29 cellular contexts compared by ENCODE assay signal in genomic region chr2:127373362-127374083, GRCh38. TPM values are rescaled to one million over a fixed set of nuclear protein-coding genes. Genes with fewer than 3 reads are reported as not detected.
"Had no signal": no experiment of that assay in that cellular context is flagged by ENCODE, and none has a peak within 500 bp of the region (broad histone marks: within the 10 kb centered on the region; RNA-seq: fewer than 3 reads in every experiment).

No MANE protein-coding gene starts in this region.

- H3K27ac Mint-ChIP-seq: activated CD4-positive, alpha-beta memory T cell treated with anti-CD3 and anti-CD28 coated beads for 36 hours; activated CD4-positive, alpha-beta T cell treated with anti-CD3 and anti-CD28 coated beads, Interleukin-2, amount 10 ng/mL, durations not matched to agents 24 days and 14 days; activated naive CD4-positive, alpha-beta T cell treated with anti-CD3 and anti-CD28 coated beads for 36 hours; activated naive CD8-positive, alpha-beta T cell treated with anti-CD3 and anti-CD28 coated beads for 36 hours; activated T-helper 1 cell treated with anti-CD3 and anti-CD28 coated beads, Interleukin-12 subunit alpha, Interleukin-12 subunit beta, Interleukin-2, Interleukin-4 antibody, amounts not matched to agents 30 ng/mL and 10 ng/mL and 1 ng/mL, durations not matched to agents 14 hours and 24 hours and 36 hours; nephron progenitor cell; progenitor cell of endocrine pancreas; stimulated activated memory B cell treated with anti-CD40 and anti-IgM and Interleukin-4, amounts not matched to agents 10 μg/mL and 1 μg/mL and 100 μg/mL, for 72 hours had no signal

- H3K4me1 Mint-ChIP-seq: nephron progenitor cell had no signal

- H3K27me3 Mint-ChIP-seq: activated CD4-positive, alpha-beta memory T cell treated with anti-CD3 and anti-CD28 coated beads for 36 hours; activated CD4-positive, alpha-beta T cell treated with anti-CD3 and anti-CD28 coated beads, Interleukin-2, amount 10 ng/mL, durations not matched to agents 24 days and 14 days; activated naive CD8-positive, alpha-beta T cell treated with anti-CD3 and anti-CD28 coated beads for 36 hours; naive B cell; progenitor cell of endocrine pancreas; stimulated activated memory B cell treated with anti-CD40 and anti-IgM and Interleukin-4, amounts not matched to agents 10 μg/mL and 1 μg/mL and 100 μg/mL, for 72 hours; stimulated activated naive CD8-positive, alpha-beta T cell treated with anti-CD3 and anti-CD28 coated beads, Interleukin-15, amount 100 ng/mL, for 72 hours had no signal

- H3K4me3 Mint-ChIP-seq: activated CD4-positive, alpha-beta memory T cell treated with anti-CD3 and anti-CD28 coated beads for 36 hours; activated CD4-positive, alpha-beta T cell treated with anti-CD3 and anti-CD28 coated beads, Interleukin-2, amount 10 ng/mL, durations not matched to agents 24 days and 14 days; activated naive CD4-positive, alpha-beta T cell treated with anti-CD3 and anti-CD28 coated beads for 36 hours; activated naive CD8-positive, alpha-beta T cell treated with anti-CD3 and anti-CD28 coated beads for 36 hours; activated T-helper 1 cell treated with anti-CD3 and anti-CD28 coated beads, Interleukin-12 subunit alpha, Interleukin-12 subunit beta, Interleukin-2, Interleukin-4 antibody, amounts not matched to agents 30 ng/mL and 10 ng/mL and 1 ng/mL, durations not matched to agents 14 hours and 24 hours and 36 hours; nephron progenitor cell; stimulated activated memory B cell treated with anti-CD40 and anti-IgM and Interleukin-4, amounts not matched to agents 10 μg/mL and 1 μg/mL and 100 μg/mL, for 72 hours; stimulated activated naive CD8-positive, alpha-beta T cell treated with anti-CD3 and anti-CD28 coated beads, Interleukin-15, amount 100 ng/mL, for 72 hours had no signal

- ATAC-seq: body of pancreas; gastrocnemius medialis; left cardiac atrium; sciatic nerve; stimulated activated memory B cell treated with anti-CD40 and anti-IgM and Interleukin-4, amounts not matched to agents 10 μg/mL and 1 μg/mL and 100 μg/mL, for 72 hours; stimulated activated naive CD8-positive, alpha-beta T cell treated with anti-CD3 and anti-CD28 coated beads, Interleukin-15, amount 100 ng/mL, for 72 hours; upper lobe of right lung had no signal

- DNase-seq: activated CD4-positive, alpha-beta memory T cell treated with anti-CD3 and anti-CD28 coated beads for 36 hours; activated CD4-positive, alpha-beta T cell treated with anti-CD3 and anti-CD28 coated beads, Interleukin-2, amount 10 ng/mL, durations not matched to agents 24 days and 14 days; activated CD4-positive, CD25-positive, alpha-beta regulatory T cell treated with anti-CD3 and anti-CD28 coated beads, Interleukin-2, amount 50 U/mL, for 72 hours; activated CD8-positive, alpha-beta memory T cell treated with anti-CD3 and anti-CD28 coated beads, Interleukin-2, amount 50 U/mL, for 4 hours; activated effector memory CD4-positive, alpha-beta T cell treated with anti-CD3 and anti-CD28 coated beads, Interleukin-2, amount 50 U/mL, for 16 hours; activated naive CD4-positive, alpha-beta T cell treated with anti-CD3 and anti-CD28 coated beads for 36 hours; activated naive CD8-positive, alpha-beta T cell treated with anti-CD3 and anti-CD28 coated beads for 36 hours; activated T-cell treated with anti-CD3 and anti-CD28 coated beads, Interleukin-2, amount 50 U/mL, for 1 hour; adrenal gland; aorta; body of pancreas; gastrocnemius medialis; hippocampal formation; left cardiac atrium; mammary epithelial cell; naive B cell; nephron progenitor cell; ovary; stimulated activated CD4-positive, alpha-beta T cell treated with anti-CD3 and anti-CD28 coated beads, Interleukin-1b, Interleukin-23, amount 100 ng/mL, for 48 hours; stimulated activated CD4-positive, alpha-beta T cell treated with anti-CD3 and anti-CD28 coated beads, Interleukin-4, amount 100 ng/mL, for 4 hours; stimulated activated CD8-positive, alpha-beta memory T cell treated with anti-CD3 and anti-CD28 coated beads, Interleukin-4, amount 100 ng/mL, for 48 hours; stimulated activated naive CD8-positive, alpha-beta T cell treated with anti-CD3 and anti-CD28 coated beads, Interleukin-15, amount 100 ng/mL, for 72 hours; substantia nigra; upper lobe of right lung had no signal

RNA-seq across cellular contexts. Expression of gene PROC, which starts 44.7 kb away (rescaled TPM):
- total RNA-seq: activated CD4-positive, alpha-beta memory T cell treated with anti-CD3 and anti-CD28 coated beads for 36 hours; activated naive CD4-positive, alpha-beta T cell treated with anti-CD3 and anti-CD28 coated beads for 36 hours; activated naive CD8-positive, alpha-beta T cell treated with anti-CD3 and anti-CD28 coated beads for 36 hours; adrenal gland; left cardiac atrium; sciatic nerve; T-helper 1 cell treated with Interleukin-12 subunit alpha and Interleukin-12 subunit beta and Interleukin-4 antibody, amounts not matched to agents 30 ng/mL and 1 ng/mL, for 36 hours; upper lobe of right lung had no signal
